ENCODE assay signal across 12 cellular contexts in genomic region chr12:85441740-85442139, GRCh38.
A peak's percentile ranks its signal among the peaks of the same experiment; 100 is the strongest.
DNase-seq lines count a peak whose midpoint lies in the region; ATAC-seq, FAIRE-seq and TF ChIP-seq lines count a peak whose summit lies in the region.
"Had no signal": no experiment of that assay in that cellular context is flagged by ENCODE, and none has a peak within 500 bp of the region (broad histone marks: within the 10 kb centered on the region; RNA-seq: fewer than 3 reads in every experiment).

No MANE protein-coding gene starts in this region.

- H3K36me3 ChIP-seq in CD8-positive, alpha-beta T cell (ENCODE audit: insufficient read depth, low read length): no peaks in the 10 kb centered on the region

- H3K4me3 ChIP-seq in A549: no peak overlapping the region
- H3K4me3 ChIP-seq in CD8-positive, alpha-beta T cell (ENCODE audit: low read depth, low read length): no peak overlapping the region

- peaks cover 5% of the 10 kb centered on the region for H3K9me3 Mint-ChIP-seq in CD8-positive, alpha-beta T cell
- H3K9me3 Mint-ChIP-seq: IgD-negative memory B cell had no signal

- TF ChIP-seq EP300 in A549 (IDR thresholded peaks at IDR 0.05): no peak

- WGBS in A549 (ENCODE audit: missing lambda C conversion rate): 60% methylated on average over 1 of the region's 1 CpG

- no peaks in the 10 kb centered on the region for H3K27me3 Mint-ChIP-seq in CD8-positive, alpha-beta T cell (ENCODE audit: low read depth)

- FAIRE-seq in A549 (lab: Jason Lieb, UNC): no peak

- TF ChIP-seq RAD21 in A549 (conservative IDR thresholded peaks at IDR 0.05 in 1 of 2, IDR thresholded peaks at IDR 0.05 in 1 of 2): peak; percentile 41 to 45

- no peaks in the 10 kb centered on the region for H3K4me1 Mint-ChIP-seq in CD8-positive, alpha-beta T cell (ENCODE audit: low read depth)
- H3K4me1 Mint-ChIP-seq: IgD-negative memory B cell had no signal

- H3K27ac ChIP-seq in A549: no peak overlapping the region
- H3K27ac ChIP-seq in CD8-positive, alpha-beta T cell (ENCODE audit: low read depth, low read length): no peak overlapping the region

- no peak overlapping the region for H3K4me2 ChIP-seq in A549

- no peaks in the 10 kb centered on the region for H3K36me3 Mint-ChIP-seq in CD8-positive, alpha-beta T cell
- H3K36me3 Mint-ChIP-seq: IgD-negative memory B cell had no signal

- H3K9me3 ChIP-seq in A549: 0 out of 3 replicates have a peak, but pooled peaks cover 2% of the 10 kb centered on the region
- H3K9me3 ChIP-seq in CD8-positive, alpha-beta T cell (ENCODE audit: low read length): no peaks in the 10 kb centered on the region

- CTCF ChIA-PET in A549 (lab: Yijun Ruan, JAX): interaction anchor here (0.6 to 2.7 kb wide), 7 partner anchors 11 to 287 kb away, joined by 3 to 20 read pairs (median 3); no protein-coding TSS in a partner anchor
- CTCF ChIA-PET in CD8-positive, alpha-beta T cell (lab: Charles Lee): no interaction called here

- ATAC-seq in A549: peak in 1 of 2 experiments; percentile 70; a peak in 3 of 6 replicates
- no peak for ATAC-seq in CD8-positive, alpha-beta T cell
- ATAC-seq in HG02763 (IDR thresholded peaks at IDR 0.05; ENCODE audit: unreplicated experiment): no peak
- no peak for ATAC-seq in HG02759 (IDR thresholded peaks at IDR 0.05; ENCODE audit: unreplicated experiment)
- ATAC-seq: activated CD8-positive, alpha-beta T cell treated with anti-CD3 and anti-CD28 coated beads, Interleukin-2, amount 10 ng/mL, durations not matched to agents 7 days and 5 days had no signal

- no peak for TF ChIP-seq POLR2A in A549 (IDR thresholded peaks at IDR 0.05; ENCODE audit: low read length)

- TF ChIP-seq CTCF in A549 (IDR thresholded peaks at IDR 0.05) (peak; percentile 46), GM13976 (IDR thresholded peaks at IDR 0.05; ENCODE audit: borderline replicate concordance, control extremely low read depth, extremely low read depth, insufficient read depth, missing control alignments) (no peak)
- TF ChIP-seq CTCF in CD8-positive, alpha-beta T cell (IDR thresholded peaks at IDR 0.05): no peak

- H3K4me3 Mint-ChIP-seq in CD8-positive, alpha-beta T cell: no peak overlapping the region
- H3K4me3 Mint-ChIP-seq: activated CD8-positive, alpha-beta T cell treated with anti-CD3 and anti-CD28 coated beads, Interleukin-2, amount 10 ng/mL, durations not matched to agents 7 days and 5 days; IgD-negative memory B cell had no signal

- peaks cover 15% of the 10 kb centered on the region; the same call in 1 of the 3 replicates for H3K4me1 ChIP-seq in A549
- H3K4me1 ChIP-seq in CD8-positive, alpha-beta T cell (ENCODE audit: insufficient read depth, low read length): no peaks in the 10 kb centered on the region

- intact Hi-C loops in CD8-positive, alpha-beta T cell (cut with DNase I, micrococcal nuclease): no loop called here

- POLR2A ChIA-PET in A549 (lab: Yijun Ruan, JAX): no interaction called here
- POLR2A ChIA-PET in CD8-positive, alpha-beta T cell (lab: Charles Lee): no interaction called here

- no peak overlapping the region for H3K27ac Mint-ChIP-seq in CD8-positive, alpha-beta T cell
- H3K27ac Mint-ChIP-seq: activated CD8-positive, alpha-beta T cell treated with anti-CD3 and anti-CD28 coated beads, Interleukin-2, amount 10 ng/mL, durations not matched to agents 7 days and 5 days had no signal

- DNase-seq in A549 (ENCODE audit: low read depth in 1 of 2, low spot score in 1 of 2) (peak; percentile 10 to 49), GM13976 (ENCODE audit: low spot score) (peak; percentile 13), SK-MEL-5 (ENCODE audit: low read depth, low spot score) (peak; percentile 69), fibroblast of the conjunctiva (ENCODE audit: low read depth) (peak; percentile 36), HK-2 (ENCODE audit: unreplicated experiment) (no peak)
- DNase-seq in CD8-positive, alpha-beta T cell: no peak
- DNase-seq: activated CD8-positive, alpha-beta T cell treated with anti-CD3 and anti-CD28 coated beads, Interleukin-2, amount 10 ng/mL, durations not matched to agents 7 days and 5 days; Calu3; central memory CD4-positive, alpha-beta T cell had no signal

- H3K27me3 ChIP-seq in CD8-positive, alpha-beta T cell (ENCODE audit: insufficient read depth, low read length): no peaks in the 10 kb centered on the region

- in situ Hi-C loops in GM13976 (cut with MboI; ENCODE audit: low sequenced_read_pairs, unreplicated experiment): no loop called here
- in situ Hi-C loops in SK-MEL-5 (cut with HindIII; ENCODE audit: low pct_unique_long_range_greater_than_20kb, low sequenced_read_pairs): no loop called here

TF ChIP-seq in A549, 52 proteins besides CTCF, POLR2A, EP300 and RAD21:
- no peak for TF ChIP-seq CHD4 (IDR thresholded peaks at IDR 0.05; ENCODE audit: borderline replicate concordance)
- TF ChIP-seq SMC3 (IDR thresholded peaks at IDR 0.05): peak; percentile 49
- TF ChIP-seq KDM1A (IDR thresholded peaks at IDR 0.05; ENCODE audit: low read depth): no peak
- no peak for TF ChIP-seq HOXB13 (CRISPR knock-in tag; IDR thresholded peaks at IDR 0.05; ENCODE audit: low read depth)
TF ChIP-seq in A549: peak in this region for 1.

Comparison
In these comparisons a context has a peak if more than half of its experiments do, and no peak if none do; other contexts are left out.
1. DNase-seq: peak in A549 (2 of 2), GM13976 (single experiment), SK-MEL-5 (single experiment) and fibroblast of the conjunctiva (single experiment); none in CD8-positive, alpha-beta T cell (0 of 7) and HK-2 (single experiment).